ENCODE assay signal across 8 cellular contexts in the genomic region with DNA sequence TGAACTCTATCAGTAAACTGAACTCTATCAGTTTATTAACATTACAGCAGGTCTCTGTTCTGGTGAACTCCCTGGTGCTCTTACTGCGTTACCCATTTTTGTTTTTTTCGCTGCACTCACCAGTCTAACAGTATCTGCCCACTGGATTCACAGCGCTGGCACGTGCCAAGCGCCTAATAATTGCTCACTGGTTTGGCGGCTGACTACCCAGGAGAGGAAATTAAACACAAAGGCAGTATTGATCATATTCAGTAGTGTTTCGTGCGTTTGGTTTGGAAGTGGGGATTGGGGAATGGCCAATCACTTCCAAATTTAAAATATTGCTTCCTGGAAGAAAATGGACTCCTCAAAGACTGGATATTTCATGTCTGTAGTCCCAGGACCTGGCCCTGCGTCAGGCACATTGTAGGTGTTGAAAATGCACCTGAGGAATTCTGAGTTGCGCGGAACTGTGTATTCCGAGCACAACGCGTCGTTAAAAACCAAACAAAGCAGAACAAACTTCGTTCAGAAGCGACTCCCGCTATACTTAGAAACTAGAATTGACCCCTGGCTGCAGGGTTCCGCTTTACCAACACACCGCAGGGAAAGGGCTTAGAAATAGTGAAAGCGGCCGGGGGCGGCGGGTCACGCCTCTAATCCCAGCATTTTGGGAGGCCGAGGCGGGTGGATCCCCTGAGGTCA. TPM values are rescaled to one million over a fixed set of nuclear protein-coding genes. Genes with fewer than 3 reads are reported as not detected.
DNase-seq lines count a peak whose midpoint lies in the region; ATAC-seq and TF ChIP-seq lines count a peak whose summit lies in the region.

No MANE protein-coding gene starts in this region.

- H3K4me3 ChIP-seq in epithelial cell of proximal tubule (ENCODE audit: low read depth, low read length) (peak overlapping the region; percentile 85), transverse colon (peak overlapping the region; percentile 62 to 90 (median 80))

- ATAC-seq in HG02763 (IDR thresholded peaks at IDR 0.05; ENCODE audit: unreplicated experiment): peak; percentile 21

- TF ChIP-seq CTCF in epithelial cell of proximal tubule (conservative IDR thresholded peaks at IDR 0.05; ENCODE audit: low read depth, low read length) (no peak), transverse colon (IDR thresholded peaks at IDR 0.05) (peak in 1 of 5 experiments; percentile 12)

- peak; percentile 44 for TF ChIP-seq POLR2A in transverse colon (IDR thresholded peaks at IDR 0.05)

- no peak for TF ChIP-seq EP300 in transverse colon (IDR thresholded peaks at IDR 0.05; ENCODE audit: low read depth)

- H3K9me3 ChIP-seq in transverse colon: no peaks in the 10 kb centered on the region

- H3K27ac ChIP-seq in transverse colon: peak overlapping the region; percentile 88 to 95 (median 93)

- peak; percentile 4 for DNase-seq in NCI-H2227 (lab: John Stamatoyannopoulos, UW; ENCODE audit: unreplicated experiment)
- no peak for DNase-seq in NCI-H2227 treated with DMSO at 0.1 percent for 48 hours (lab: John Stamatoyannopoulos, UW)
- peak; percentile 25 for DNase-seq in NCI-H2171 (lab: John Stamatoyannopoulos, UW)
- DNase-seq in activated CD8-positive, alpha-beta memory T cell treated with anti-CD3 and anti-CD28 coated beads for 24 hours: peak; percentile 81
- DNase-seq in epithelial cell of proximal tubule (ENCODE audit: low read depth): no peak
- DNase-seq in myocyte (ENCODE audit: low read depth): peak; percentile 63
- peak; percentile 49 for DNase-seq in transverse colon

- 0 to 1% methylated on average over 19 to 27 of the region's 27 CpGs for WGBS in transverse colon (ENCODE audit: low coverage in 1 of 2), 2 donors

- peaks cover 14 to 36% (median 19%) of the 10 kb centered on the region in 4 donors for H3K4me1 ChIP-seq in transverse colon

- H3K27me3 ChIP-seq in transverse colon: no peaks in the 10 kb centered on the region

- in situ Hi-C loops in transverse colon (cut with MboI; ENCODE audit: low pct_ligation_motif_present in 1 of 4, low pct_unique_long_range_greater_than_20kb in 1 of 4, low sequenced_read_pairs in 3 of 4): loop anchor here in 1 of 4 donors (25.0 kb wide), 1 partner anchor 1176 kb away; the partner anchor contains the start of genes ENPP3 and MED23

- intact Hi-C loops in transverse colon (cut with DNase I; ENCODE audit: low total_unique reads): no loop called here

- peaks cover 0 to 23% (median 5%) of the 10 kb centered on the region in 4 donors for H3K36me3 ChIP-seq in transverse colon

RNA-seq across cellular contexts. Expression of gene RPS12, which starts 1.1 kb away (rescaled TPM):
- total RNA-seq in epithelial cell of proximal tubule: 2,462 and 2,776 TPM in 2 replicates
- total RNA-seq in myocyte: 998 and 1,026 TPM in 2 replicates
- polyA plus RNA-seq in myocyte (2012): 1,834 TPM
- 1,000 to 10,000 TPM in 2 of 4 donors, 100 to 1,000 TPM in 2; 237 to 1,280 (median 781) TPM for total RNA-seq in transverse colon

RNA-seq across cellular contexts. Expression of gene SLC18B1, which starts 14.9 kb away (rescaled TPM):
- total RNA-seq in epithelial cell of proximal tubule: 3.4 and 5.4 TPM in 2 replicates
- total RNA-seq in myocyte: 3.0 and 3.4 TPM in 2 replicates
- polyA plus RNA-seq in myocyte (2012): 2.8 TPM
- total RNA-seq in transverse colon: 10 to 100 TPM in 2 of 4 donors, 1 to 10 TPM in 2; 1.6 to 16.0 (median 10.3) TPM

RNA-seq across cellular contexts. Expression of gene VNN2, which starts 55.6 kb away (rescaled TPM):
- 0.29 and 1.7 TPM in 2 replicates for total RNA-seq in epithelial cell of proximal tubule
- total RNA-seq in myocyte: 0.16 TPM in 1 of 2 replicates, not detected in the other
- 0.05 TPM for polyA plus RNA-seq in myocyte (2012)
- 1 to 10 TPM; 1.1 to 3.2 (median 2.8) TPM for total RNA-seq in transverse colon

Comparison
In these comparisons a context has a peak if more than half of its experiments do, and no peak if none do; other contexts are left out.
1. DNase-seq: peak in NCI-H2227 (single experiment), NCI-H2171 (single experiment), activated CD8-positive, alpha-beta memory T cell treated with anti-CD3 and anti-CD28 coated beads for 24 hours (single experiment), myocyte (single experiment) and transverse colon (single experiment); none in NCI-H2227 treated with DMSO at 0.1 percent for 48 hours (single experiment) and epithelial cell of proximal tubule (single experiment).